11 cellular contexts compared by ENCODE assay signal in the genomic region with DNA sequence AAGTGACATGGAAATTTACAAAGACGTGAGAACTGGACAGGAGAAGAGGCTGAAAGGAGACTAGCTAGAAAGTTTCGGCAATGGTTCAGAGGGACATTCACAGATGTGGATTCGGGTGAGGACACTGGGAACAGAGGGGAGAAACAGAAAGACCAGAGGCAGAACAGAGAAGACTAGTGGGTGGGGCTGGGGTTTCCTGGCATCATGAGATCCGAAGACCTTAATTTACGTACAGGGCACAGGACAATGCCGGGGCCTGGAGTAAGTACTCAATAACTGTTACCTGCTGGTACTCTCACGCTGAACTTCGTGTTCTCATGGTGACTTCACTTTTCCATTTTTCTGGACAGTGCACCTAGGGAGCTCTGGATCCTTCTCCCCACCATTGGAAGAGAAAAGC.
"Had no signal": no experiment of that assay in that cellular context is flagged by ENCODE, and none has a peak within 500 bp of the region (broad histone marks: within the 10 kb centered on the region; RNA-seq: fewer than 3 reads in every experiment).

No MANE protein-coding gene starts in this region.

- H3K27me3 ChIP-seq: right atrium auricular region, upper lobe of left lung had no signal

- ATAC-seq: mucosa of descending colon, natural killer cell had no signal

- H3K9me3 Mint-ChIP-seq: natural killer cell had no signal

- H3K4me3 ChIP-seq: mucosa of descending colon, right atrium auricular region, smooth muscle cell, upper lobe of left lung had no signal

- FAIRE-seq: astrocyte had no signal

- DNase-seq: activated CD4-positive, alpha-beta T cell treated with anti-CD3 and anti-CD28 coated beads, Interleukin-2, amount 50 U/mL, for 4 hours; activated naive CD4-positive, alpha-beta T cell treated with Interleukin-2 at 50 U/mL for 16 hours; foreskin melanocyte; mucosa of descending colon; natural killer cell; stimulated activated naive CD4-positive, alpha-beta T cell; upper lobe of left lung had no signal

- H3K9me3 ChIP-seq: mucosa of descending colon, right atrium auricular region, upper lobe of left lung had no signal

- H3K4me3 Mint-ChIP-seq: natural killer cell had no signal

- H3K4me2 ChIP-seq: smooth muscle cell had no signal

- H3K27ac ChIP-seq: right atrium auricular region, VCaP had no signal
